ENCODE assay signal across 1 cellular context in the genomic region with DNA sequence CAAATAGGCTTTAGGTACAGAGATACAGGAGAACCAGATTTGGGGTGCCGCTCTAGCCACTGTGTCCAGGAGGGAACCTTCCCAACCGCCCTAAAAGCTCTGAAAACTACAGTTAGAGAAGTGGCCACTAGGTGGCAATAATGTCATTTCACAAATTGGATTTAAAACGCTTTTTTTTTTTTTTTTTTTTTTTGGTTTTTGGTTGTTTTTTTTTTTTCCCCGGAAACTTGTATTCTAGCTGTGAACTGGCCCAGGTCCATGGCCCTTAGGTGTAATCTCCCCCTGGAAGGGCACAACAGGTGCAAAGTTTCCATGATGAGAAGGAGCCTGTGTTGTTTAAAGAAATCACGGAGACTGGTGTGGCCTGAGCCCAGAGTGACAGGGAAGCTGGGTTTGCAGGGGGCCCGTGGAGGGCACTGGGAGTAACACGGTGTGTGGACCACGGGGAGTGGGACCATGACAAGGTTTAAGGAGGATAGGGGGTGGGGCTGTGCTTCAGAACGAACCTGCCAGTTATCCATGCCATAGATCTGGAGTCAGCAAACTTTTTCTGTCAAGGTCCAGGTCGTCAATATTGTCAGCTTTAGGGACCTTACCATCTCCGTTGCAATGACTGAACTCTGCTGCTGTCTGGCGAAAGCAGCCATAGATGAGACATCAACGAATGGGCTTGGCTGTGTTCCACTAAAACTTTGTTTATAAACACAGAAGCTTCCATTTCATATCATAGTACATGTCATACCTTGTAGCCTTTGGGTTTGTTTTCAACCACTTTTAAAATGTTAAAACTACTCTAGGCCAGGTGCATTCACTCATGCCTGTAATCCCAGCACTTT.
TF ChIP-seq lines count a peak whose summit lies in the region.

No MANE protein-coding gene starts in this region.

TF ChIP-seq in Ishikawa, 13 proteins besides CTCF, POLR2A, EP300 and RAD21 (continued from another document):
- TF ChIP-seq, protein P1, sequence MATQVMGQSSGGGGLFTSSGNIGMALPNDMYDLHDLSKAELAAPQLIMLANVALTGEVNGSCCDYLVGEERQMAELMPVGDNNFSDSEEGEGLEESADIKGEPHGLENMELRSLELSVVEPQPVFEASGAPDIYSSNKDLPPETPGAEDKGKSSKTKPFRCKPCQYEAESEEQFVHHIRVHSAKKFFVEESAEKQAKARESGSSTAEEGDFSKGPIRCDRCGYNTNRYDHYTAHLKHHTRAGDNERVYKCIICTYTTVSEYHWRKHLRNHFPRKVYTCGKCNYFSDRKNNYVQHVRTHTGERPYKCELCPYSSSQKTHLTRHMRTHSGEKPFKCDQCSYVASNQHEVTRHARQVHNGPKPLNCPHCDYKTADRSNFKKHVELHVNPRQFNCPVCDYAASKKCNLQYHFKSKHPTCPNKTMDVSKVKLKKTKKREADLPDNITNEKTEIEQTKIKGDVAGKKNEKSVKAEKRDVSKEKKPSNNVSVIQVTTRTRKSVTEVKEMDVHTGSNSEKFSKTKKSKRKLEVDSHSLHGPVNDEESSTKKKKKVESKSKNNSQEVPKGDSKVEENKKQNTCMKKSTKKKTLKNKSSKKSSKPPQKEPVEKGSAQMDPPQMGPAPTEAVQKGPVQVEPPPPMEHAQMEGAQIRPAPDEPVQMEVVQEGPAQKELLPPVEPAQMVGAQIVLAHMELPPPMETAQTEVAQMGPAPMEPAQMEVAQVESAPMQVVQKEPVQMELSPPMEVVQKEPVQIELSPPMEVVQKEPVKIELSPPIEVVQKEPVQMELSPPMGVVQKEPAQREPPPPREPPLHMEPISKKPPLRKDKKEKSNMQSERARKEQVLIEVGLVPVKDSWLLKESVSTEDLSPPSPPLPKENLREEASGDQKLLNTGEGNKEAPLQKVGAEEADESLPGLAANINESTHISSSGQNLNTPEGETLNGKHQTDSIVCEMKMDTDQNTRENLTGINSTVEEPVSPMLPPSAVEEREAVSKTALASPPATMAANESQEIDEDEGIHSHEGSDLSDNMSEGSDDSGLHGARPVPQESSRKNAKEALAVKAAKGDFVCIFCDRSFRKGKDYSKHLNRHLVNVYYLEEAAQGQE (IDR thresholded peaks at IDR 0.05; ENCODE audit: low read depth) = no peak
